In genomic region chr11:106047636-106048035, GRCh38 we compare ENCODE assay signal across 14 cellular contexts.
"Had no signal": no experiment of that assay in that cellular context is flagged by ENCODE, and none has a peak within 500 bp of the region (broad histone marks: within the 10 kb centered on the region; RNA-seq: fewer than 3 reads in every experiment).

No MANE protein-coding gene starts in this region.

- H3K27me3 ChIP-seq: heart left ventricle, right atrium auricular region, sigmoid colon, uterus had no signal

- H3K36me3 ChIP-seq: heart left ventricle, right atrium auricular region, sigmoid colon, uterus had no signal

- H3K9me3 ChIP-seq: heart left ventricle, right atrium auricular region, sigmoid colon, uterus had no signal

- ATAC-seq: left lobe of liver, natural killer cell had no signal

- DNase-seq: effector memory CD4-positive, alpha-beta T cell; foreskin melanocyte; heart left ventricle; hippocampal formation; natural killer cell; posterior cingulate gyrus; sigmoid colon; small intestine; stimulated activated CD4-positive, alpha-beta T cell treated with anti-CD3 and anti-CD28 coated beads, Interleukin-12 subunit alpha, Interleukin-12 subunit beta, amount 100 ng/mL, for 4 hours; stimulated activated naive CD4-positive, alpha-beta T cell treated with Interleukin-2 at 50 U/mL for 16 hours; uterus had no signal

- H3K4me1 ChIP-seq: heart left ventricle, right atrium auricular region, sigmoid colon, uterus had no signal

- H3K27ac ChIP-seq: epithelial cell of prostate, heart left ventricle, right atrium auricular region, sigmoid colon, uterus had no signal

- H3K4me3 ChIP-seq: heart left ventricle, right atrium auricular region, sigmoid colon, uterus had no signal
